8 cellular contexts compared by ENCODE assay signal in the genomic region with DNA sequence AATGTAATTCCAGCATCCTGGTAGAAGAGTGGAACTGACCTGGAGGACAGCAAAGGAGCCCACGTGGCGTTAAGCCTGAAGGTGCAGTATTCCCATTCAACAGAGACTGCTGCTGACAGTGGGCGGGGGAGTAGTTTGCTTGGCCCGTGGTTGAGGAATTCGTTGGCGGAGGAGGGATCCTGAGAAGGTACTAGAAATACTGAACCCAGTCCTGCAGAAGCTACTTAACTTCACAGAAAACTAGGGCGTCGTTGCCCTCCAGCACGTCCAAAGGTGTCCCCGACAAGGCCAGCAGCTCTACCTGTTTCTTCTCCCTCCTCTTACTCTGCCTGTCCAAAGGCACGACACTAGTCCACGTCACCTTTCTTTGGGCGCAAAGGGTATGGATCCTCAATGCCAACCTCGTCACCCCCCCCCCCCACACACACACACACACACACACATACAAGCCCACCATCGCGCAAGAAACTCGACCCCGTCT. TPM values are rescaled to one million over a fixed set of nuclear protein-coding genes. Genes with fewer than 3 reads are reported as not detected.
DNase-seq lines count a peak whose midpoint lies in the region; ATAC-seq, FAIRE-seq and TF ChIP-seq lines count a peak whose summit lies in the region.

No MANE protein-coding gene starts in this region.

- TF ChIP-seq CTCF in activated B cell treated with CpG ODN at 0.5 μM for 24 hours (IDR thresholded peaks at IDR 0.05) = no peak
- TF ChIP-seq CTCF in nephron progenitor cell (IDR thresholded peaks at IDR 0.05) = no peak

- CTCF ChIA-PET in activated B cell treated with CpG ODN at 0.5 μM for 24 hours (lab: Charles Lee) = interaction anchor here (1.6 kb wide), 1 partner anchor 124 kb away, joined by 8 read pairs; no protein-coding TSS in a partner anchor

- H3K79me2 ChIP-seq in ACC112 (ENCODE audit: control insufficient read depth, insufficient read depth, low read length, unreplicated experiment) = peaks cover 32% of the 10 kb centered on the region

- H3K9me3 Mint-ChIP-seq in activated B cell treated with CpG ODN at 0.5 μM for 24 hours = no peaks in the 10 kb centered on the region
- peaks cover 5% of the 10 kb centered on the region for H3K9me3 Mint-ChIP-seq in nephron progenitor cell

- H3K4me3 Mint-ChIP-seq in activated B cell treated with CpG ODN at 0.5 μM for 24 hours = peak overlapping the region; percentile 98
- H3K4me3 Mint-ChIP-seq in nephron progenitor cell = peak overlapping the region; percentile 86

- peak overlapping the region; percentile 83 for H3K4me3 ChIP-seq in ACC112 (ENCODE audit: low read depth, low read length)

- H3K4me1 ChIP-seq in ACC112 (ENCODE audit: control insufficient read depth, insufficient read depth, low read length, unreplicated experiment) = peaks cover 16% of the 10 kb centered on the region

- POLR2A ChIA-PET in activated B cell treated with CpG ODN at 0.5 μM for 24 hours (lab: Charles Lee) = interaction anchor here (0.7 to 2.8 kb wide), 6 partner anchors 19 to 1258 kb away, joined by 3 to 50 read pairs (median 7); a partner anchor contains a TSS

- peak; percentile 15 for FAIRE-seq in GM18507 (lab: Jason Lieb, UNC)

- H3K36me3 Mint-ChIP-seq in activated B cell treated with CpG ODN at 0.5 μM for 24 hours (ENCODE audit: low read depth) (peaks cover 33% of the 10 kb centered on the region), nephron progenitor cell (ENCODE audit: low read depth) (peaks cover 18% of the 10 kb centered on the region)

- ATAC-seq in activated B cell treated with CpG ODN at 0.5 μM for 24 hours (ENCODE audit: low read depth) (peak; percentile 7), HG03565 (IDR thresholded peaks at IDR 0.05; ENCODE audit: unreplicated experiment) (no peak)

- H3K27me3 ChIP-seq in ACC112 (ENCODE audit: insufficient read depth, low read length) = no peaks in the 10 kb centered on the region

- H3K4me1 Mint-ChIP-seq in activated B cell treated with CpG ODN at 0.5 μM for 24 hours = peaks cover 69% of the 10 kb centered on the region
- H3K4me1 Mint-ChIP-seq in nephron progenitor cell = peaks cover 15% of the 10 kb centered on the region

- DNase-seq in GM18507 (ENCODE audit: extremely low spot score, insufficient read length, low read depth) (peak; percentile 5), HT-29 (ENCODE audit: low spot score) (peak; percentile 62), activated B cell treated with CpG ODN at 0.5 μM for 24 hours (no peak), fibroblast of peridontal ligament (ENCODE audit: extremely low read depth) (peak; percentile 31), nephron progenitor cell (no peak)
- no peak for DNase-seq in NK-92 treated with Interleukin-12 subunit alpha and Interleukin-12 subunit beta, amount 100 ng/mL, for 24 hours (lab: John Stamatoyannopoulos, UW)

- peak overlapping the region; percentile 69 for H2AFZ ChIP-seq in ACC112 (ENCODE audit: low read length, unreplicated experiment)

- no peak overlapping the region for H3K27ac ChIP-seq in ACC112 (ENCODE audit: low read depth, low read length)

- intact Hi-C loops in activated B cell treated with CpG ODN at 0.5 μM for 24 hours (cut with micrococcal nuclease) = loop anchor here (1.0 to 5.0 kb wide), 6 partner anchors 48 to 1613 kb away; a partner anchor contains a TSS

- peaks cover 13% of the 10 kb centered on the region for H3K36me3 ChIP-seq in ACC112 (ENCODE audit: insufficient read depth, low read length)

- H3K27me3 Mint-ChIP-seq in activated B cell treated with CpG ODN at 0.5 μM for 24 hours (no peaks in the 10 kb centered on the region), nephron progenitor cell (ENCODE audit: low read depth, poor library complexity) (no peaks in the 10 kb centered on the region)

- peak overlapping the region; percentile 97 for H3K27ac Mint-ChIP-seq in activated B cell treated with CpG ODN at 0.5 μM for 24 hours
- no peak overlapping the region for H3K27ac Mint-ChIP-seq in nephron progenitor cell

RNA-seq across cellular contexts. Expression of a gene that starts 0.3 kb away (rescaled TPM):
- 7.3 and 8.5 TPM in 2 replicates for total RNA-seq in HT-29 (2014; rRNA removed; shearing (Covaris generic))
- 16.1 and 19.9 TPM in 2 replicates for total RNA-seq in activated B cell treated with CpG ODN at 0.5 μM for 24 hours

RNA-seq across cellular contexts. Expression of a gene that starts 0.5 kb away (rescaled TPM):
- 3.1 and 4.0 TPM in 2 replicates for total RNA-seq in HT-29 (2014; rRNA removed; shearing (Covaris generic))
- total RNA-seq in activated B cell treated with CpG ODN at 0.5 μM for 24 hours = 38.4 and 40.8 TPM in 2 replicates

RNA-seq across cellular contexts. Expression of a gene that starts 47.8 kb away (rescaled TPM):
- total RNA-seq in HT-29 (2014; rRNA removed; shearing (Covaris generic)) = 87.2 and 88.2 TPM in 2 replicates
- total RNA-seq in activated B cell treated with CpG ODN at 0.5 μM for 24 hours = 26.8 and 28.2 TPM in 2 replicates

Comparison
In these comparisons a context has a peak if more than half of its experiments do, and no peak if none do; other contexts are left out.
1. DNase-seq: peak in GM18507 (single experiment), HT-29 (single experiment) and fibroblast of peridontal ligament (single experiment); none in activated B cell treated with CpG ODN at 0.5 μM for 24 hours (single experiment), nephron progenitor cell (single experiment) and NK-92 treated with Interleukin-12 subunit alpha and Interleukin-12 subunit beta, amount 100 ng/mL, for 24 hours (single experiment).